1 cellular context compared by ENCODE assay signal in the genomic region with DNA sequence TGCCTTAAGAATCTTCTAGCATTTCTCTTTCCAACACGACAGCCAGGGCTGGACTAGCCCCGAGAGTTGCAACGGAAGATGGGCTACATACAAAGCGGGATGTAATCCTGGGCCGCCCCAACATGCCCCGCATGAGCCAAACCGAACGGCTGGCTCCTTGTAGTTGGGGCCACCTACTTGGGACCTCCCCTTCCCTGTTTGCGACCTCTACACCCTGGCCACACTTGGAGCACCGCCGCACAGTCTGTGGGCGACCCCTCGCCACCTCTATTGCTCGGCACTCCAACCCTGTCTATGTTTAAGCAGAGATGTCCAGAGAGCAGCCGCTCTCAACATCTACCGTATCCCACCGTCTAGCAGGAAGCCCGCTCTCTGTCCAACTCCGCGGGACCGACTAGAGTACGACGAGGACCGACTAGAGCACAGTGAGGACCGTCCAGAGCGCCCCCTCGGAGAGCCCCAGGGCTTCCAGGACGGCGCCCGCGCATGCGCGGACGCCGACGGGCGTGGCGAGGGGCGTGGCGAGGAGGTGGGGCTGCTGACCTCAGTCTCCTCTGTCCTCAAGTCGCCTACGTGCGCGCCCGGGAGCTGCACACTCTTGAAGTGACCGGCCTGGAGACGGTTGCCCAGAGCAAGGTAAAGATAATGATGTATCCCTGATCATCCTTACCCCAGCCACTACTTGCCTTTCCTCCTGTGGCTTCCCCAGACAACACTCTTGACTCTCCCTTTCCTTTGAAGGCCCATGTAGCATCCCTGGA.
TF ChIP-seq lines count a peak whose summit lies in the region.

No MANE protein-coding gene starts in this region.

TF ChIP-seq in HepG2, 621 proteins besides CTCF, POLR2A, EP300 and RAD21 (continued from another document):
- TF ChIP-seq PCBP2 (optimal IDR thresholded peaks at IDR 0.05; ENCODE audit: low read depth, low read length, poor library complexity, severe bottlenecking) (no peak), YEATS2 (CRISPR knock-in tag; IDR thresholded peaks at IDR 0.05; ENCODE audit: borderline replicate concordance) (peak; percentile 43; the same call in 1 of the 2 replicates)
